ENCODE assay signal across 15 cellular contexts in the genomic region with DNA sequence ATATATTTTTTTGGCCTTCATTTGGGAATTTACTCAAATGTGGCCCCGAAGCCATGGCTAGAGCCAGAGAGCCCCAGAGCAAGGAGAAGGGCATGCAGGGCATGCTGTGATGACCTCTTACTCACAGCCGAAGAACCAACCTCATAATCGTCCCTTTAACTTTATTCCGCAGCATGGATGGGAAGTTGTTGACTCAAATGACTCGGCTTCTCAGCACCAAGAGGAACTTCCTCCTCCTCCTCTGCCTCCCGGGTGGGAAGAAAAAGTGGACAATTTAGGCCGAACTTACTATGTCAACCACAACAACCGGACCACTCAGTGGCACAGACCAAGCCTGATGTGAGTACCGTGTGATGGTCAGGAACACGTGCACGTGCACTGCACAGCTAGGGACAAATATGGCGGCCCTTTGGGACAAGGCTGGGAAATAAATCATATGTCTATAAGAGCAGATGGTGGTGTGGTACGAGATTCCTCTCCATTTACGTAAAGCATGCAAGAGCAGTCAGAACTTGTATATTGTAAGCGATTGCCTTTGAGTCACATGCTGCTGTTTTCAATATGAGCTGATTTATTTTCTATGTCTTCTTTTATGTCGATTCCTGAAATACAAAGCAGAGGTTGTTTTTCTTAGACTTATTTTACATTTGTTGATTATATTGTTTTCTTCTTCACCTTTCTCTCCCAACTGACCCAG.
DNase-seq lines count a peak whose midpoint lies in the region; ATAC-seq and TF ChIP-seq lines count a peak whose summit lies in the region.
"Had no signal": no experiment of that assay in that cellular context is flagged by ENCODE, and none has a peak within 500 bp of the region (broad histone marks: within the 10 kb centered on the region; RNA-seq: fewer than 3 reads in every experiment).

No MANE protein-coding gene starts in this region.

- no peaks in the 10 kb centered on the region for H3K9me2 ChIP-seq in GM23338 (ENCODE audit: insufficient read depth)

- H3K4me3 ChIP-seq in GM23338 = no peak overlapping the region
- H3K4me3 ChIP-seq: HAP-1 had no signal

- peaks cover 2% of the 10 kb centered on the region; the same call in 1 of the 2 replicates for H3K79me2 ChIP-seq in GM23338 (replicated peaks; ENCODE audit: insufficient read depth)

- TF ChIP-seq CTCF in GM23338 (conservative IDR thresholded peaks at IDR 0.05; ENCODE audit: low read depth in 2 of 2) = no peak
- TF ChIP-seq CTCF in brain (conservative IDR thresholded peaks at IDR 0.05) = no peak
- TF ChIP-seq CTCF in progenitor cell of endocrine pancreas (IDR thresholded peaks at IDR 0.05; ENCODE audit: unreplicated experiment) = no peak

- no peak overlapping the region for H3K4me3 Mint-ChIP-seq in GM23338
- H3K4me3 Mint-ChIP-seq in brain = no peak overlapping the region
- no peak overlapping the region for H3K4me3 Mint-ChIP-seq in progenitor cell of endocrine pancreas (ENCODE audit: low read depth)
- no peak overlapping the region for H3K4me3 Mint-ChIP-seq in activated T-cell treated with anti-CD3 and anti-CD28 coated beads, Interleukin-2, amount 50 U/mL, for 24 hours
- H3K4me3 Mint-ChIP-seq: CD8-positive, alpha-beta T cell had no signal

- peaks cover 7% of the 10 kb centered on the region; the same call in 1 of the 2 replicates for H3K36me3 ChIP-seq in GM23338 (ENCODE audit: insufficient read depth)
- H3K36me3 ChIP-seq: BE2C had no signal

- no peaks in the 10 kb centered on the region for H3K4me1 ChIP-seq in GM23338 (ENCODE audit: insufficient read depth)
- H3K4me1 ChIP-seq: BE2C, HAP-1 had no signal

- H3K27me3 Mint-ChIP-seq in GM23338 (ENCODE audit: insufficient read depth, low read depth, poor library complexity) (no peaks in the 10 kb centered on the region), brain (no peaks in the 10 kb centered on the region), progenitor cell of endocrine pancreas (no peaks in the 10 kb centered on the region)
- H3K27me3 Mint-ChIP-seq in activated T-cell treated with anti-CD3 and anti-CD28 coated beads, Interleukin-2, amount 50 U/mL, for 24 hours = no peaks in the 10 kb centered on the region

- H3K4me1 Mint-ChIP-seq in GM23338 = no peaks in the 10 kb centered on the region
- peaks cover 44% of the 10 kb centered on the region for H3K4me1 Mint-ChIP-seq in brain
- H3K4me1 Mint-ChIP-seq in progenitor cell of endocrine pancreas (ENCODE audit: low read depth) = peaks cover 4% of the 10 kb centered on the region
- H3K4me1 Mint-ChIP-seq in activated T-cell treated with anti-CD3 and anti-CD28 coated beads, Interleukin-2, amount 50 U/mL, for 24 hours (ENCODE audit: low read depth) = peaks cover 5% of the 10 kb centered on the region

- no peaks in the 10 kb centered on the region for H3K27me3 ChIP-seq in GM23338 (ENCODE audit: insufficient read depth)
- H3K27me3 ChIP-seq: BE2C had no signal

- no peak overlapping the region for H3K4me2 ChIP-seq in GM23338

- H4K20me1 ChIP-seq in GM23338 (replicated peaks; ENCODE audit: insufficient read depth) = 0 out of 2 replicates have a peak, but pooled peaks cover 3% of the 10 kb centered on the region

- no peaks in the 10 kb centered on the region for H3F3A ChIP-seq in GM23338 (replicated peaks; ENCODE audit: low read depth)

- H3K36me3 Mint-ChIP-seq in GM23338 (ENCODE audit: low read depth) (peaks cover 18% of the 10 kb centered on the region), brain (peaks cover 49% of the 10 kb centered on the region), progenitor cell of endocrine pancreas (ENCODE audit: insufficient read depth) (peaks cover 26% of the 10 kb centered on the region)
- no peaks in the 10 kb centered on the region for H3K36me3 Mint-ChIP-seq in activated T-cell treated with anti-CD3 and anti-CD28 coated beads, Interleukin-2, amount 50 U/mL, for 24 hours (ENCODE audit: low read depth)
- H3K36me3 Mint-ChIP-seq: CD8-positive, alpha-beta T cell had no signal

- no peak overlapping the region for H3K27ac ChIP-seq in GM23338 (ENCODE audit: low read depth)
- H3K27ac ChIP-seq: C4-2B had no signal

- 0 out of 2 replicates have a peak overlapping the region, but pooled peaks have one; percentile 6 for H3K27ac Mint-ChIP-seq in GM23338
- peak overlapping the region in 4 of 5 experiments; percentile 21 to 81 (median 60) for H3K27ac Mint-ChIP-seq in brain
- peak overlapping the region; percentile 16 for H3K27ac Mint-ChIP-seq in progenitor cell of endocrine pancreas
- H3K27ac Mint-ChIP-seq in activated T-cell treated with anti-CD3 and anti-CD28 coated beads, Interleukin-2, amount 50 U/mL, for 24 hours = no peak overlapping the region
- H3K27ac Mint-ChIP-seq: CD8-positive, alpha-beta T cell had no signal

- no peak overlapping the region for H2AFZ ChIP-seq in GM23338

- H3K9me3 Mint-ChIP-seq in GM23338 = no peaks in the 10 kb centered on the region
- H3K9me3 Mint-ChIP-seq in brain = no peaks in the 10 kb centered on the region
- no peaks in the 10 kb centered on the region for H3K9me3 Mint-ChIP-seq in progenitor cell of endocrine pancreas (ENCODE audit: low read depth)
- no peaks in the 10 kb centered on the region for H3K9me3 Mint-ChIP-seq in activated T-cell treated with anti-CD3 and anti-CD28 coated beads, Interleukin-2, amount 50 U/mL, for 24 hours
- H3K9me3 Mint-ChIP-seq: CD8-positive, alpha-beta T cell had no signal

- ATAC-seq in GM23338 (no peak), GM18517 (IDR thresholded peaks at IDR 0.05; ENCODE audit: unreplicated experiment) (no peak)
- ATAC-seq: CD8-positive, alpha-beta T cell; HepG2 had no signal

- DNase-seq in GM23338 (ENCODE audit: low spot score) = no peak
- DNase-seq in fibroblast of peridontal ligament (ENCODE audit: extremely low read depth) = peak; percentile 89
- DNase-seq in progenitor cell of endocrine pancreas (ENCODE audit: low spot score, unreplicated experiment) = no peak
- DNase-seq in stimulated activated CD4-positive, alpha-beta T cell treated with anti-CD3 and anti-CD28 coated beads, Interleukin-1b, Interleukin-23, amount 100 ng/mL, for 48 hours = no peak
- no peak for DNase-seq in activated T-cell treated with anti-CD3 and anti-CD28 coated beads, Interleukin-2, amount 50 U/mL, for 24 hours
- DNase-seq: BE2C; CD8-positive, alpha-beta T cell; COR-L47; GF-D8; GOT3 had no signal

TF ChIP-seq in GM23338, 12 proteins besides CTCF, POLR2A, EP300 and RAD21 (continues in another document):
- TF ChIP-seq, protein P1, sequence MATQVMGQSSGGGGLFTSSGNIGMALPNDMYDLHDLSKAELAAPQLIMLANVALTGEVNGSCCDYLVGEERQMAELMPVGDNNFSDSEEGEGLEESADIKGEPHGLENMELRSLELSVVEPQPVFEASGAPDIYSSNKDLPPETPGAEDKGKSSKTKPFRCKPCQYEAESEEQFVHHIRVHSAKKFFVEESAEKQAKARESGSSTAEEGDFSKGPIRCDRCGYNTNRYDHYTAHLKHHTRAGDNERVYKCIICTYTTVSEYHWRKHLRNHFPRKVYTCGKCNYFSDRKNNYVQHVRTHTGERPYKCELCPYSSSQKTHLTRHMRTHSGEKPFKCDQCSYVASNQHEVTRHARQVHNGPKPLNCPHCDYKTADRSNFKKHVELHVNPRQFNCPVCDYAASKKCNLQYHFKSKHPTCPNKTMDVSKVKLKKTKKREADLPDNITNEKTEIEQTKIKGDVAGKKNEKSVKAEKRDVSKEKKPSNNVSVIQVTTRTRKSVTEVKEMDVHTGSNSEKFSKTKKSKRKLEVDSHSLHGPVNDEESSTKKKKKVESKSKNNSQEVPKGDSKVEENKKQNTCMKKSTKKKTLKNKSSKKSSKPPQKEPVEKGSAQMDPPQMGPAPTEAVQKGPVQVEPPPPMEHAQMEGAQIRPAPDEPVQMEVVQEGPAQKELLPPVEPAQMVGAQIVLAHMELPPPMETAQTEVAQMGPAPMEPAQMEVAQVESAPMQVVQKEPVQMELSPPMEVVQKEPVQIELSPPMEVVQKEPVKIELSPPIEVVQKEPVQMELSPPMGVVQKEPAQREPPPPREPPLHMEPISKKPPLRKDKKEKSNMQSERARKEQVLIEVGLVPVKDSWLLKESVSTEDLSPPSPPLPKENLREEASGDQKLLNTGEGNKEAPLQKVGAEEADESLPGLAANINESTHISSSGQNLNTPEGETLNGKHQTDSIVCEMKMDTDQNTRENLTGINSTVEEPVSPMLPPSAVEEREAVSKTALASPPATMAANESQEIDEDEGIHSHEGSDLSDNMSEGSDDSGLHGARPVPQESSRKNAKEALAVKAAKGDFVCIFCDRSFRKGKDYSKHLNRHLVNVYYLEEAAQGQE (IDR thresholded peaks at IDR 0.05; ENCODE audit: unreplicated experiment) = no peak
- TF ChIP-seq EZH2 (IDR thresholded peaks at IDR 0.05; ENCODE audit: low read depth, unreplicated experiment) = no peak
